Comparison of ENCODE assay signal across 1 cellular context in genomic region chr19:14496029-14496848, GRCh38.
TF ChIP-seq lines count a peak whose summit lies in the region.

A gene with protein sequence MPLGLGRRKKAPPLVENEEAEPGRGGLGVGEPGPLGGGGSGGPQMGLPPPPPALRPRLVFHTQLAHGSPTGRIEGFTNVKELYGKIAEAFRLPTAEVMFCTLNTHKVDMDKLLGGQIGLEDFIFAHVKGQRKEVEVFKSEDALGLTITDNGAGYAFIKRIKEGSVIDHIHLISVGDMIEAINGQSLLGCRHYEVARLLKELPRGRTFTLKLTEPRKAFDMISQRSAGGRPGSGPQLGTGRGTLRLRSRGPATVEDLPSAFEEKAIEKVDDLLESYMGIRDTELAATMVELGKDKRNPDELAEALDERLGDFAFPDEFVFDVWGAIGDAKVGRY (minus strand): TSS chr19:14496127. CDS start chr19:14482976, 13,151 bp downstream.

TF ChIP-seq in WTC11, 78 proteins besides CTCF, POLR2A, EP300 and RAD21 (continued from another document and continues in another):
- TF ChIP-seq, protein P1, sequence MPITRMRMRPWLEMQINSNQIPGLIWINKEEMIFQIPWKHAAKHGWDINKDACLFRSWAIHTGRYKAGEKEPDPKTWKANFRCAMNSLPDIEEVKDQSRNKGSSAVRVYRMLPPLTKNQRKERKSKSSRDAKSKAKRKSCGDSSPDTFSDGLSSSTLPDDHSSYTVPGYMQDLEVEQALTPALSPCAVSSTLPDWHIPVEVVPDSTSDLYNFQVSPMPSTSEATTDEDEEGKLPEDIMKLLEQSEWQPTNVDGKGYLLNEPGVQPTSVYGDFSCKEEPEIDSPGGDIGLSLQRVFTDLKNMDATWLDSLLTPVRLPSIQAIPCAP (CRISPR knock-in tag; IDR thresholded peaks at IDR 0.05): no peak
- no peak for TF ChIP-seq ATF1 (CRISPR knock-in tag; IDR thresholded peaks at IDR 0.05)
- TF ChIP-seq ZNF671 (CRISPR knock-in tag; IDR thresholded peaks at IDR 0.05): no peak
- TF ChIP-seq, protein P2, sequence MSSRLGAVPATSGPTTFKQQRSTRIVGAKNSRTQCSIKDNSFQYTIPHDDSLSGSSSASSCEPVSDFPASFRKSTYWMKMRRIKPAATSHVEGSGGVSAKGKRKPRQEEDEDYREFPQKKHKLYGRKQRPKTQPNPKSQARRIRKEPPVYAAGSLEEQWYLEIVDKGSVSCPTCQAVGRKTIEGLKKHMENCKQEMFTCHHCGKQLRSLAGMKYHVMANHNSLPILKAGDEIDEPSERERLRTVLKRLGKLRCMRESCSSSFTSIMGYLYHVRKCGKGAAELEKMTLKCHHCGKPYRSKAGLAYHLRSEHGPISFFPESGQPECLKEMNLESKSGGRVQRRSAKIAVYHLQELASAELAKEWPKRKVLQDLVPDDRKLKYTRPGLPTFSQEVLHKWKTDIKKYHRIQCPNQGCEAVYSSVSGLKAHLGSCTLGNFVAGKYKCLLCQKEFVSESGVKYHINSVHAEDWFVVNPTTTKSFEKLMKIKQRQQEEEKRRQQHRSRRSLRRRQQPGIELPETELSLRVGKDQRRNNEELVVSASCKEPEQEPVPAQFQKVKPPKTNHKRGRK (CRISPR knock-in tag; IDR thresholded peaks at IDR 0.05; ENCODE audit: borderline replicate concordance): no peak
- no peak for TF ChIP-seq E2F1 (CRISPR knock-in tag; IDR thresholded peaks at IDR 0.05)
- no peak for TF ChIP-seq ATF3 (CRISPR knock-in tag; conservative IDR thresholded peaks at IDR 0.05)
- TF ChIP-seq ZNF138 (CRISPR knock-in tag; conservative IDR thresholded peaks at IDR 0.05): no peak
- TF ChIP-seq, protein P3, sequence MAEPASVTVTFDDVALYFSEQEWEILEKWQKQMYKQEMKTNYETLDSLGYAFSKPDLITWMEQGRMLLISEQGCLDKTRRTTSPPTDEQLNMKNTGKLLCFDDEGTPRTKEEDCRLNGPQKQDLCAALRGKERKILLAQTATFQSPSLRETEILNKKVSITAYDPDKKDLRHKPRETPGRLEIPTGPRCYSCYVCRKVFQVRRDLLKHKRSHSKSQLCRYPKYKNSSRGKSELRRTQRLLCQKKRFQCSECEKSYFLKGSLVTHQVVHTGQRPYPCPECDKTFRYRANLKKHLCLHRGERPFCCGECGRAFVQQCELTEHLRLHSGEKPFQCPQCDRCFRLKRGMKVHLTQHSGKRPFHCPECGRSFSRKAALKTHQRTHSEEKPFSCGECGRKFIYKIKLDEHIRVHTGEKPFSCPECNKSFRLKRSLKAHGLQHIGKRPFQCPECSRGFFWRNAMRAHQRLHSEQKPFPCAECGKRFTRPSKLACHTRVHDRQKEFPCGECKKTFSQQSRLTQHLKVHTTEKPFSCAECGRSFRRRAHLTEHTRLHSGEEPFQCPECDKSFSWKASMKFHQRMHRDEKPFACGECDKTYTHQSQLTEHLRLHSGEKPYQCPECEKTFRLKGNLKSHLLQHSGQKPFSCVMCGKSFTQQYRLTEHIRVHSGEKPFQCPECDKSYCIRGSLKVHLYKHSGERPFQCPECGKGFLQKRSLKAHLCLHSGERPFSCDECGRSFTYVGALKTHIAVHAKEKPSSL (CRISPR knock-in tag; conservative IDR thresholded peaks at IDR 0.05): no peak
- peak; percentile 93 for TF ChIP-seq SP1 (CRISPR knock-in tag; conservative IDR thresholded peaks at IDR 0.05)
- TF ChIP-seq GABPB1 (CRISPR knock-in tag; IDR thresholded peaks at IDR 0.05): 0 out of 2 replicates have a peak, but pooled peaks have one; percentile 45
- TF ChIP-seq NR2C2 (CRISPR knock-in tag; IDR thresholded peaks at IDR 0.05): no peak
- no peak for TF ChIP-seq ZNF263 (CRISPR knock-in tag; IDR thresholded peaks at IDR 0.05; ENCODE audit: low read depth)
- no peak for TF ChIP-seq FOXP1 (CRISPR knock-in tag; IDR thresholded peaks at IDR 0.05; ENCODE audit: borderline replicate concordance)
- no peak; the same call in 1 of the 2 replicates for TF ChIP-seq ZNF121 (CRISPR knock-in tag; IDR thresholded peaks at IDR 0.05)
- TF ChIP-seq ZNF219 (CRISPR knock-in tag; IDR thresholded peaks at IDR 0.05; ENCODE audit: borderline replicate concordance): no peak
- no peak for TF ChIP-seq MXD4 (CRISPR knock-in tag; IDR thresholded peaks at IDR 0.05; ENCODE audit: borderline replicate concordance)
- TF ChIP-seq CREM (CRISPR knock-in tag; IDR thresholded peaks at IDR 0.05): no peak
- no peak for TF ChIP-seq KAT7 (CRISPR knock-in tag; IDR thresholded peaks at IDR 0.05; ENCODE audit: borderline replicate concordance)
- TF ChIP-seq, protein P4, sequence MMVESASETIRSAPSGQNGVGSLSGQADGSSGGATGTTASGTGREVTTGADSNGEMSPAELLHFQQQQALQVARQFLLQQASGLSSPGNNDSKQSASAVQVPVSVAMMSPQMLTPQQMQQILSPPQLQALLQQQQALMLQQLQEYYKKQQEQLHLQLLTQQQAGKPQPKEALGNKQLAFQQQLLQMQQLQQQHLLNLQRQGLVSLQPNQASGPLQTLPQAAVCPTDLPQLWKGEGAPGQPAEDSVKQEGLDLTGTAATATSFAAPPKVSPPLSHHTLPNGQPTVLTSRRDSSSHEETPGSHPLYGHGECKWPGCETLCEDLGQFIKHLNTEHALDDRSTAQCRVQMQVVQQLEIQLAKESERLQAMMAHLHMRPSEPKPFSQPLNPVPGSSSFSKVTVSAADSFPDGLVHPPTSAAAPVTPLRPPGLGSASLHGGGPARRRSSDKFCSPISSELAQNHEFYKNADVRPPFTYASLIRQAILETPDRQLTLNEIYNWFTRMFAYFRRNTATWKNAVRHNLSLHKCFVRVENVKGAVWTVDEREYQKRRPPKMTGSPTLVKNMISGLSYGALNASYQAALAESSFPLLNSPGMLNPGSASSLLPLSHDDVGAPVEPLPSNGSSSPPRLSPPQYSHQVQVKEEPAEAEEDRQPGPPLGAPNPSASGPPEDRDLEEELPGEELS (CRISPR knock-in tag; IDR thresholded peaks at IDR 0.05): 0 out of 2 replicates have a peak, but pooled peaks have one; percentile 40
- TF ChIP-seq USF1 (CRISPR knock-in tag; IDR thresholded peaks at IDR 0.05): peak; percentile 96
- TF ChIP-seq NFE2L1 (CRISPR knock-in tag; IDR thresholded peaks at IDR 0.05): no peak
- TF ChIP-seq ZNF232 (CRISPR knock-in tag; IDR thresholded peaks at IDR 0.05): no peak
- TF ChIP-seq CREB1 (CRISPR knock-in tag; IDR thresholded peaks at IDR 0.05): no peak
- TF ChIP-seq EMX1 (CRISPR knock-in tag; IDR thresholded peaks at IDR 0.05): no peak
- no peak for TF ChIP-seq GRHL2 (CRISPR knock-in tag; IDR thresholded peaks at IDR 0.05; ENCODE audit: insufficient replicate concordance, severe bottlenecking)
- no peak for TF ChIP-seq SMAD4 (CRISPR knock-in tag; IDR thresholded peaks at IDR 0.05)
- TF ChIP-seq PRRX2 (CRISPR knock-in tag; IDR thresholded peaks at IDR 0.05): no peak
- no peak for TF ChIP-seq ELF4 (CRISPR knock-in tag; IDR thresholded peaks at IDR 0.05; ENCODE audit: low read depth)
- no peak for TF ChIP-seq ZNF416 (CRISPR knock-in tag; IDR thresholded peaks at IDR 0.05)
- peak; percentile 95 for TF ChIP-seq USF2 (CRISPR knock-in tag; IDR thresholded peaks at IDR 0.05)
- no peak for TF ChIP-seq NR3C1 (CRISPR knock-in tag; conservative IDR thresholded peaks at IDR 0.05; ENCODE audit: low read depth)
- no peak; the same call in none of the 2 replicates for TF ChIP-seq FOXK1 (CRISPR knock-in tag; IDR thresholded peaks at IDR 0.05)
- no peak for TF ChIP-seq ETV6 (CRISPR knock-in tag; IDR thresholded peaks at IDR 0.05)
- TF ChIP-seq, protein P5, sequence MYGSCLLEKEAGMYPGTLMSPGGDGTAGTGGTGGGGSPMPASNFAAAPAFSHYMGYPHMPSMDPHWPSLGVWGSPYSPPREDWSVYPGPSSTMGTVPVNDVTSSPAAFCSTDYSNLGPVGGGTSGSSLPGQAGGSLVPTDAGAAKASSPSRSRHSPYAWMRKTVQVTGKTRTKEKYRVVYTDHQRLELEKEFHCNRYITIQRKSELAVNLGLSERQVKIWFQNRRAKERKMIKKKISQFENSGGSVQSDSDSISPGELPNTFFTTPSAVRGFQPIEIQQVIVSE (CRISPR knock-in tag; IDR thresholded peaks at IDR 0.05; ENCODE audit: borderline replicate concordance): no peak
- TF ChIP-seq, protein P6, sequence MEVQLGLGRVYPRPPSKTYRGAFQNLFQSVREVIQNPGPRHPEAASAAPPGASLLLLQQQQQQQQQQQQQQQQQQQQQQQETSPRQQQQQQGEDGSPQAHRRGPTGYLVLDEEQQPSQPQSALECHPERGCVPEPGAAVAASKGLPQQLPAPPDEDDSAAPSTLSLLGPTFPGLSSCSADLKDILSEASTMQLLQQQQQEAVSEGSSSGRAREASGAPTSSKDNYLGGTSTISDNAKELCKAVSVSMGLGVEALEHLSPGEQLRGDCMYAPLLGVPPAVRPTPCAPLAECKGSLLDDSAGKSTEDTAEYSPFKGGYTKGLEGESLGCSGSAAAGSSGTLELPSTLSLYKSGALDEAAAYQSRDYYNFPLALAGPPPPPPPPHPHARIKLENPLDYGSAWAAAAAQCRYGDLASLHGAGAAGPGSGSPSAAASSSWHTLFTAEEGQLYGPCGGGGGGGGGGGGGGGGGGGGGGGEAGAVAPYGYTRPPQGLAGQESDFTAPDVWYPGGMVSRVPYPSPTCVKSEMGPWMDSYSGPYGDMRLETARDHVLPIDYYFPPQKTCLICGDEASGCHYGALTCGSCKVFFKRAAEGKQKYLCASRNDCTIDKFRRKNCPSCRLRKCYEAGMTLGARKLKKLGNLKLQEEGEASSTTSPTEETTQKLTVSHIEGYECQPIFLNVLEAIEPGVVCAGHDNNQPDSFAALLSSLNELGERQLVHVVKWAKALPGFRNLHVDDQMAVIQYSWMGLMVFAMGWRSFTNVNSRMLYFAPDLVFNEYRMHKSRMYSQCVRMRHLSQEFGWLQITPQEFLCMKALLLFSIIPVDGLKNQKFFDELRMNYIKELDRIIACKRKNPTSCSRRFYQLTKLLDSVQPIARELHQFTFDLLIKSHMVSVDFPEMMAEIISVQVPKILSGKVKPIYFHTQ (CRISPR knock-in tag; IDR thresholded peaks at IDR 0.05): no peak
- no peak for TF ChIP-seq SOX15 (CRISPR knock-in tag; IDR thresholded peaks at IDR 0.05)
- no peak for TF ChIP-seq TP53 (CRISPR knock-in tag; IDR thresholded peaks at IDR 0.05)
- TF ChIP-seq RELA (CRISPR knock-in tag; IDR thresholded peaks at IDR 0.05; ENCODE audit: borderline replicate concordance): no peak
- no peak for TF ChIP-seq MYBL2 (CRISPR knock-in tag; IDR thresholded peaks at IDR 0.05)
- no peak for TF ChIP-seq NR1H2 (CRISPR knock-in tag; IDR thresholded peaks at IDR 0.05)
- TF ChIP-seq OVOL2 (CRISPR knock-in tag; IDR thresholded peaks at IDR 0.05; ENCODE audit: borderline replicate concordance): no peak
- TF ChIP-seq IRF2 (CRISPR knock-in tag; IDR thresholded peaks at IDR 0.05; ENCODE audit: borderline replicate concordance, low read depth): no peak
- no peak for TF ChIP-seq HMGA2 (CRISPR knock-in tag; IDR thresholded peaks at IDR 0.05)
- TF ChIP-seq SMAD3 (CRISPR knock-in tag; IDR thresholded peaks at IDR 0.05; ENCODE audit: borderline replicate concordance): no peak
- no peak for TF ChIP-seq ERG (CRISPR knock-in tag; IDR thresholded peaks at IDR 0.05)
- no peak for TF ChIP-seq JAZF1 (CRISPR knock-in tag; IDR thresholded peaks at IDR 0.05)
- TF ChIP-seq MAX (CRISPR knock-in tag; IDR thresholded peaks at IDR 0.05): peak; percentile 93
- no peak for TF ChIP-seq JUN (CRISPR knock-in tag; IDR thresholded peaks at IDR 0.05)
- no peak for TF ChIP-seq TCF7 (CRISPR knock-in tag; IDR thresholded peaks at IDR 0.05; ENCODE audit: low read depth)
- TF ChIP-seq HMGXB4 (CRISPR knock-in tag; IDR thresholded peaks at IDR 0.05): no peak
- TF ChIP-seq FOXJ3 (CRISPR knock-in tag; IDR thresholded peaks at IDR 0.05; ENCODE audit: borderline replicate concordance): no peak
